ENCODE assay signal across 1 cellular context in genomic region chrX:54920610-54921426, GRCh38.
TF ChIP-seq lines count a peak whose summit lies in the region.

TSS of gene TRO (plus strand) at chrX:54920824. CDS start at chrX:54922247, 1,423 bp downstream.

TF ChIP-seq in HEK293, 187 proteins besides CTCF, POLR2A, EP300 and RAD21 (continued from another document and continues in another):
- TF ChIP-seq, protein P1, sequence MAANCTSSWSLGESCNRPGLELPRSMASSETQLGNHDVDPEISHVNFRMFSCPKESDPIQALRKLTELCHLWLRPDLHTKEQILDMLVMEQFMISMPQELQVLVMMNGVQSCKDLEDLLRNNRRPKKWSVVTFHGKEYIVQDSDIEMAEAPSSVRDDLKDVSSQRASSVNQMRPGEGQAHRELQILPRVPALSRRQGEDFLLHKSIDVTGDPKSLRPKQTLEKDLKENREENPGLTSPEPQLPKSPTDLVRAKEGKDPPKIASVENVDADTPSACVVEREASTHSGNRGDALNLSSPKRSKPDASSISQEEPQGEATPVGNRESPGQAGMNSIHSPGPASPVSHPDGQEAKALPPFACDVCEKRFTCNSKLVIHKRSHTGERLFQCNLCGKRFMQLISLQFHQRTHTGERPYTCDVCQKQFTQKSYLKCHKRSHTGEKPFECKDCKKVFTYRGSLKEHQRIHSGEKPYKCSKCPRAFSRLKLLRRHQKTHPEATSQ (tag by site-specific recombination; IDR thresholded peaks at IDR 0.05) = no peak
- TF ChIP-seq ZNF664 (tag by site-specific recombination; IDR thresholded peaks at IDR 0.05) = no peak
- no peak for TF ChIP-seq ZNF626 (tag by site-specific recombination; IDR thresholded peaks at IDR 0.05)
- TF ChIP-seq TRIM28 (IDR thresholded peaks at IDR 0.05; ENCODE audit: borderline replicate concordance, low read length) = no peak
- no peak for TF ChIP-seq SETDB1 (IDR thresholded peaks at IDR 0.05; ENCODE audit: insufficient read length, low read length)
- TF ChIP-seq HOXD13 (CRISPR knock-in tag; IDR thresholded peaks at IDR 0.05; ENCODE audit: borderline replicate concordance) = no peak
- no peak for TF ChIP-seq ZBTB21 (tag by site-specific recombination; IDR thresholded peaks at IDR 0.05)
- TF ChIP-seq ZNF133 (tag by site-specific recombination; IDR thresholded peaks at IDR 0.05) = no peak
- TF ChIP-seq ZNF596 (tag by site-specific recombination; IDR thresholded peaks at IDR 0.05) = no peak
- TF ChIP-seq ZNF585B (tag by site-specific recombination; IDR thresholded peaks at IDR 0.05) = no peak
- no peak for TF ChIP-seq ZNF184 (tag by site-specific recombination; IDR thresholded peaks at IDR 0.05)
- no peak for TF ChIP-seq ZNF311 (tag by site-specific recombination; IDR thresholded peaks at IDR 0.05; ENCODE audit: borderline replicate concordance)
- no peak for TF ChIP-seq KLF16 (tag by site-specific recombination; IDR thresholded peaks at IDR 0.05)
- no peak for TF ChIP-seq ZNF623 (tag by site-specific recombination; IDR thresholded peaks at IDR 0.05)
- TF ChIP-seq OVOL3 (tag by site-specific recombination; IDR thresholded peaks at IDR 0.05) = no peak
- no peak for TF ChIP-seq YY2 (tag by site-specific recombination; IDR thresholded peaks at IDR 0.05)
- no peak for TF ChIP-seq TSHZ1 (tag by site-specific recombination; IDR thresholded peaks at IDR 0.05; ENCODE audit: borderline replicate concordance)
- TF ChIP-seq ZNF530 (tag by site-specific recombination; IDR thresholded peaks at IDR 0.05; ENCODE audit: low read depth) = no peak
- no peak for TF ChIP-seq ZBTB1 (tag by site-specific recombination; IDR thresholded peaks at IDR 0.05)
- TF ChIP-seq WT1 (tag by site-specific recombination; IDR thresholded peaks at IDR 0.05) = no peak
- TF ChIP-seq BCL11A (tag by site-specific recombination; IDR thresholded peaks at IDR 0.05; ENCODE audit: low read depth) = no peak
- TF ChIP-seq, protein P2, sequence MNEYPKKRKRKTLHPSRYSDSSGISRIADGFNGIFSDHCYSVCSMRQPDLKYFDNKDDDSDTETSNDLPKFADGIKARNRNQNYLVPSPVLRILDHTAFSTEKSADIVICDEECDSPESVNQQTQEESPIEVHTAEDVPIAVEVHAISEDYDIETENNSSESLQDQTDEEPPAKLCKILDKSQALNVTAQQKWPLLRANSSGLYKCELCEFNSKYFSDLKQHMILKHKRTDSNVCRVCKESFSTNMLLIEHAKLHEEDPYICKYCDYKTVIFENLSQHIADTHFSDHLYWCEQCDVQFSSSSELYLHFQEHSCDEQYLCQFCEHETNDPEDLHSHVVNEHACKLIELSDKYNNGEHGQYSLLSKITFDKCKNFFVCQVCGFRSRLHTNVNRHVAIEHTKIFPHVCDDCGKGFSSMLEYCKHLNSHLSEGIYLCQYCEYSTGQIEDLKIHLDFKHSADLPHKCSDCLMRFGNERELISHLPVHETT (tag by site-specific recombination; IDR thresholded peaks at IDR 0.05) = no peak
- 0 out of 2 replicates have a peak, but pooled peaks have one; percentile 39 for TF ChIP-seq ZNF366 (tag by site-specific recombination; conservative IDR thresholded peaks at IDR 0.05)
- TF ChIP-seq ZNF155 (tag by site-specific recombination; IDR thresholded peaks at IDR 0.05) = no peak
- TF ChIP-seq ZNF146 (tag by site-specific recombination; IDR thresholded peaks at IDR 0.05) = no peak
- 0 out of 2 replicates have a peak, but pooled peaks have one; percentile 24 for TF ChIP-seq ZFHX2 (tag by site-specific recombination; conservative IDR thresholded peaks at IDR 0.05)
- no peak for TF ChIP-seq SCRT2 (tag by site-specific recombination; IDR thresholded peaks at IDR 0.05)
- TF ChIP-seq ZNF140 (tag by site-specific recombination; IDR thresholded peaks at IDR 0.05) = no peak
- TF ChIP-seq ZNF660 (tag by site-specific recombination; IDR thresholded peaks at IDR 0.05) = no peak
- TF ChIP-seq, protein P3, sequence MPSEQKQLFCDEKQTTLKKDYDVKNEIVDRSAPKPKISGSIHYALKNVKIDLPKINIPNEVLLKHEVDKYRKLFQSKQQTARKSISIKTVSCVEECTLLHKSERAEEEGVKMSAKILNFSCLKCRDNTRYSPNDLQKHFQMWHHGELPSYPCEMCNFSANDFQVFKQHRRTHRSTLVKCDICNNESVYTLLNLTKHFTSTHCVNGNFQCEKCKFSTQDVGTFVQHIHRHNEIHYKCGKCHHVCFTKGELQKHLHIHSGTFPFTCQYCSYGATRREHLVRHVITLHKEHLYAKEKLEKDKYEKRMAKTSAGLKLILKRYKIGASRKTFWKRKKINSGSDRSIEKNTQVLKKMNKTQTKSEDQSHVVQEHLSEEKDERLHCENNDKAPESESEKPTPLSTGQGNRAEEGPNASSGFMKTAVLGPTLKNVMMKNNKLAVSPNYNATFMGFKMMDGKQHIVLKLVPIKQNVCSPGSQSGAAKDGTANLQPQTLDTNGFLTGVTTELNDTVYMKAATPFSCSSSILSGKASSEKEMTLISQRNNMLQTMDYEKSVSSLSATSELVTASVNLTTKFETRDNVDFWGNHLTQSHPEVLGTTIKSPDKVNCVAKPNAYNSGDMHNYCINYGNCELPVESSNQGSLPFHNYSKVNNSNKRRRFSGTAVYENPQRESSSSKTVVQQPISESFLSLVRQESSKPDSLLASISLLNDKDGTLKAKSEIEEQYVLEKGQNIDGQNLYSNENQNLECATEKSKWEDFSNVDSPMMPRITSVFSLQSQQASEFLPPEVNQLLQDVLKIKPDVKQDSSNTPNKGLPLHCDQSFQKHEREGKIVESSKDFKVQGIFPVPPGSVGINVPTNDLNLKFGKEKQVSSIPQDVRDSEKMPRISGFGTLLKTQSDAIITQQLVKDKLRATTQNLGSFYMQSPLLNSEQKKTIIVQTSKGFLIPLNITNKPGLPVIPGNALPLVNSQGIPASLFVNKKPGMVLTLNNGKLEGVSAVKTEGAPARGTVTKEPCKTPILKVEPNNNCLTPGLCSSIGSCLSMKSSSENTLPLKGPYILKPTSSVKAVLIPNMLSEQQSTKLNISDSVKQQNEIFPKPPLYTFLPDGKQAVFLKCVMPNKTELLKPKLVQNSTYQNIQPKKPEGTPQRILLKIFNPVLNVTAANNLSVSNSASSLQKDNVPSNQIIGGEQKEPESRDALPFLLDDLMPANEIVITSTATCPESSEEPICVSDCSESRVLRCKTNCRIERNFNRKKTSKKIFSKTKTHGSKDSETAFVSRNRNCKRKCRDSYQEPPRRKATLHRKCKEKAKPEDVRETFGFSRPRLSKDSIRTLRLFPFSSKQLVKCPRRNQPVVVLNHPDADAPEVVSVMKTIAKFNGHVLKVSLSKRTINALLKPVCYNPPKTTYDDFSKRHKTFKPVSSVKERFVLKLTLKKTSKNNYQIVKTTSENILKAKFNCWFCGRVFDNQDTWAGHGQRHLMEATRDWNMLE (tag by site-specific recombination; conservative IDR thresholded peaks at IDR 0.05; ENCODE audit: low read depth) = peak; percentile 85
- TF ChIP-seq, protein P4, sequence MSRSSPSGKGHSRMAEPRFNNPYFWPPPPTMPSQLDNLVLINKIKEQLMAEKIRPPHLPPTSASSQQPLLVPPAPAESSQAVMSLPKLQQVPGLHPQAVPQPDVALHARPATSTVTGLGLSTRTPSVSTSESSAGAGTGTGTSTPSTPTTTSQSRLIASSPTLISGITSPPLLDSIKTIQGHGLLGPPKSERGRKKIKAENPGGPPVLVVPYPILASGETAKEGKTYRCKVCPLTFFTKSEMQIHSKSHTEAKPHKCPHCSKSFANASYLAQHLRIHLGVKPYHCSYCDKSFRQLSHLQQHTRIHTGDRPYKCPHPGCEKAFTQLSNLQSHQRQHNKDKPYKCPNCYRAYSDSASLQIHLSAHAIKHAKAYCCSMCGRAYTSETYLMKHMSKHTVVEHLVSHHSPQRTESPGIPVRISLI (tag by site-specific recombination; IDR thresholded peaks at IDR 0.05) = no peak
- TF ChIP-seq, protein P5, sequence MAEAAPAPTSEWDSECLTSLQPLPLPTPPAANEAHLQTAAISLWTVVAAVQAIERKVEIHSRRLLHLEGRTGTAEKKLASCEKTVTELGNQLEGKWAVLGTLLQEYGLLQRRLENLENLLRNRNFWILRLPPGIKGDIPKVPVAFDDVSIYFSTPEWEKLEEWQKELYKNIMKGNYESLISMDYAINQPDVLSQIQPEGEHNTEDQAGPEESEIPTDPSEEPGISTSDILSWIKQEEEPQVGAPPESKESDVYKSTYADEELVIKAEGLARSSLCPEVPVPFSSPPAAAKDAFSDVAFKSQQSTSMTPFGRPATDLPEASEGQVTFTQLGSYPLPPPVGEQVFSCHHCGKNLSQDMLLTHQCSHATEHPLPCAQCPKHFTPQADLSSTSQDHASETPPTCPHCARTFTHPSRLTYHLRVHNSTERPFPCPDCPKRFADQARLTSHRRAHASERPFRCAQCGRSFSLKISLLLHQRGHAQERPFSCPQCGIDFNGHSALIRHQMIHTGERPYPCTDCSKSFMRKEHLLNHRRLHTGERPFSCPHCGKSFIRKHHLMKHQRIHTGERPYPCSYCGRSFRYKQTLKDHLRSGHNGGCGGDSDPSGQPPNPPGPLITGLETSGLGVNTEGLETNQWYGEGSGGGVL (tag by site-specific recombination; IDR thresholded peaks at IDR 0.05) = peak; percentile 37
- no peak for TF ChIP-seq ZFP37 (tag by site-specific recombination; IDR thresholded peaks at IDR 0.05)
- TF ChIP-seq ZNF335 (tag by site-specific recombination; conservative IDR thresholded peaks at IDR 0.05) = peak; percentile 90
- TF ChIP-seq MYNN (tag by site-specific recombination; IDR thresholded peaks at IDR 0.05; ENCODE audit: borderline replicate concordance) = no peak
- TF ChIP-seq ZNF776 (tag by site-specific recombination; IDR thresholded peaks at IDR 0.05; ENCODE audit: borderline replicate concordance) = no peak
- TF ChIP-seq SP2 (tag by site-specific recombination; IDR thresholded peaks at IDR 0.05) = no peak
- TF ChIP-seq ZNF121 (tag by site-specific recombination; IDR thresholded peaks at IDR 0.05) = no peak
- TF ChIP-seq, protein P6, sequence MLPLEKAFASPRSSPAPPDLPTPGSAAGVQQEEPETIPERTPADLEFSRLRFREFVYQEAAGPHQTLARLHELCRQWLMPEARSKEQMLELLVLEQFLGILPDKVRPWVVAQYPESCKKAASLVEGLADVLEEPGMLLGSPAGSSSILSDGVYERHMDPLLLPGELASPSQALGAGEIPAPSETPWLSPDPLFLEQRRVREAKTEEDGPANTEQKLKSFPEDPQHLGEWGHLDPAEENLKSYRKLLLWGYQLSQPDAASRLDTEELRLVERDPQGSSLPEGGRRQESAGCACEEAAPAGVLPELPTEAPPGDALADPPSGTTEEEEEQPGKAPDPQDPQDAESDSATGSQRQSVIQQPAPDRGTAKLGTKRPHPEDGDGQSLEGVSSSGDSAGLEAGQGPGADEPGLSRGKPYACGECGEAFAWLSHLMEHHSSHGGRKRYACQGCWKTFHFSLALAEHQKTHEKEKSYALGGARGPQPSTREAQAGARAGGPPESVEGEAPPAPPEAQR (tag by site-specific recombination; IDR thresholded peaks at IDR 0.05) = no peak
- no peak for TF ChIP-seq TCF7L2 (IDR thresholded peaks at IDR 0.05; ENCODE audit: borderline replicate concordance, low read depth, low read length)
- no peak for TF ChIP-seq SP7 (tag by site-specific recombination; IDR thresholded peaks at IDR 0.05)
- peak; percentile 24; the same call in 1 of the 2 replicates for TF ChIP-seq ZNF341 (tag by site-specific recombination; IDR thresholded peaks at IDR 0.05; ENCODE audit: low read depth)
- TF ChIP-seq ZNF350 (tag by site-specific recombination; IDR thresholded peaks at IDR 0.05) = no peak
- TF ChIP-seq ZNF169 (tag by site-specific recombination; IDR thresholded peaks at IDR 0.05) = no peak
- no peak for TF ChIP-seq ZNF114 (tag by site-specific recombination; IDR thresholded peaks at IDR 0.05)
- TF ChIP-seq ZSCAN23 (tag by site-specific recombination; IDR thresholded peaks at IDR 0.05) = no peak
- no peak for TF ChIP-seq ZNF449 (tag by site-specific recombination; IDR thresholded peaks at IDR 0.05)
- TF ChIP-seq ZNF175 (tag by site-specific recombination; IDR thresholded peaks at IDR 0.05) = no peak
